In the genomic region with DNA sequence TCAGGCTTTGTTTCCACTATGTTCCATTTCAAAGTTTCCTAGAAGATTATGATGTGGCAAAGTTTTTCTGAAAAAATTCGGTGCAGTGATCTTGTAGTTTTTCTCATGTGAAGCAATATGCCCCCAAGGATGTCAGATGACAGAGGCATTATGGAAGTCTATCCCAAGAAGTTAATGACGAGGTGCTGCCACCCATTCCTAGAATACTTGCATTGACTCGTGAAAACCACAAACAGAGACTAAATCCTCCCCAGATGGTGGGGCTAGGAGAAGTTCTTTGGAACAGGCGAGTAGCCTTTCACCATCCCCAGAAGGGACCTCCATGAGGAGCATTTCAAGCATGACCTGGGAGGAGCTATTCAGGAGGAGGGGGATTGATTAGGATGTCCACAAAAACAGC, we compare ENCODE assay signal across 14 cellular contexts.
"Had no signal": no experiment of that assay in that cellular context is flagged by ENCODE, and none has a peak within 500 bp of the region (broad histone marks: within the 10 kb centered on the region; RNA-seq: fewer than 3 reads in every experiment).

No MANE protein-coding gene starts in this region.

- DNase-seq: activated CD4-positive, alpha-beta T cell treated with anti-CD3 and anti-CD28 coated beads, Interleukin-2, amount 50 U/mL, for 1 hour; activated naive CD4-positive, alpha-beta T cell treated with anti-CD3 and anti-CD28 coated beads, Interleukin-2, amount 10 ng/mL, durations not matched to agents 7 days and 5 days; adrenal gland; body of pancreas; effector memory CD8-positive, alpha-beta T cell; gastrocnemius medialis; kidney; left ventricle myocardium superior; ovary; stimulated activated CD4-positive, alpha-beta T cell treated with anti-CD3 and anti-CD28 coated beads, Interleukin-2, amount 100 ng/mL, for 48 hours; stimulated activated naive CD8-positive, alpha-beta T cell treated with anti-CD3 and anti-CD28 coated beads, Interleukin-15, Interleukin-2, amounts not matched to agents 100 U/mL and 50 U/mL, for 24 hours; upper lobe of right lung had no signal

- H2AFZ ChIP-seq: neural progenitor cell had no signal

- H3K27me3 ChIP-seq: adrenal gland, body of pancreas, gastrocnemius medialis, neural progenitor cell, ovary, suprapubic skin, upper lobe of right lung had no signal

- H3K4me3 ChIP-seq: adrenal gland, body of pancreas, gastrocnemius medialis, neural progenitor cell, ovary, suprapubic skin, upper lobe of right lung had no signal

- H3K9me3 ChIP-seq: body of pancreas, ovary, upper lobe of right lung had no signal

- H3K36me3 ChIP-seq: adrenal gland, gastrocnemius medialis, ovary, suprapubic skin, upper lobe of right lung had no signal

- ATAC-seq: body of pancreas; effector memory CD8-positive, alpha-beta T cell; gastrocnemius medialis; left ventricle myocardium superior; stimulated activated naive CD8-positive, alpha-beta T cell treated with anti-CD3 and anti-CD28 coated beads, Interleukin-15, Interleukin-2, amounts not matched to agents 100 U/mL and 50 U/mL, for 24 hours; upper lobe of right lung had no signal

- H3K27ac ChIP-seq: adrenal gland, body of pancreas, gastrocnemius medialis, neural progenitor cell, ovary, suprapubic skin, upper lobe of right lung had no signal

- H3K4me2 ChIP-seq: neural progenitor cell had no signal

- H3K4me1 ChIP-seq: adrenal gland, body of pancreas, gastrocnemius medialis, suprapubic skin, upper lobe of right lung had no signal

- H3K9ac ChIP-seq: neural progenitor cell had no signal
